In genomic region chr15:96362001-96362758, GRCh38 we compare ENCODE assay signal across 2 cellular contexts.
TF ChIP-seq lines count a peak whose summit lies in the region.

No MANE protein-coding gene starts in this region.

TF ChIP-seq in GM23338, 12 proteins besides CTCF, POLR2A, EP300 and RAD21:
- TF ChIP-seq JUNB (IDR thresholded peaks at IDR 0.05; ENCODE audit: unreplicated experiment) (no peak), EZH2 (IDR thresholded peaks at IDR 0.05; ENCODE audit: low read depth, unreplicated experiment) (peak; percentile 93), NANOG (IDR thresholded peaks at IDR 0.05; ENCODE audit: borderline replicate concordance) (0 out of 2 replicates have a peak, but pooled peaks have one; percentile 74)

TF ChIP-seq in GM12878, 131 proteins besides CTCF, POLR2A, EP300 and RAD21:
- no peak for TF ChIP-seq USF2 (IDR thresholded peaks at IDR 0.05; ENCODE audit: borderline replicate concordance, low read depth, low read length)
- peak; percentile 25; the same call in 1 of the 2 replicates for TF ChIP-seq NR2F1 (conservative IDR thresholded peaks at IDR 0.05)
- TF ChIP-seq, protein P1, sequence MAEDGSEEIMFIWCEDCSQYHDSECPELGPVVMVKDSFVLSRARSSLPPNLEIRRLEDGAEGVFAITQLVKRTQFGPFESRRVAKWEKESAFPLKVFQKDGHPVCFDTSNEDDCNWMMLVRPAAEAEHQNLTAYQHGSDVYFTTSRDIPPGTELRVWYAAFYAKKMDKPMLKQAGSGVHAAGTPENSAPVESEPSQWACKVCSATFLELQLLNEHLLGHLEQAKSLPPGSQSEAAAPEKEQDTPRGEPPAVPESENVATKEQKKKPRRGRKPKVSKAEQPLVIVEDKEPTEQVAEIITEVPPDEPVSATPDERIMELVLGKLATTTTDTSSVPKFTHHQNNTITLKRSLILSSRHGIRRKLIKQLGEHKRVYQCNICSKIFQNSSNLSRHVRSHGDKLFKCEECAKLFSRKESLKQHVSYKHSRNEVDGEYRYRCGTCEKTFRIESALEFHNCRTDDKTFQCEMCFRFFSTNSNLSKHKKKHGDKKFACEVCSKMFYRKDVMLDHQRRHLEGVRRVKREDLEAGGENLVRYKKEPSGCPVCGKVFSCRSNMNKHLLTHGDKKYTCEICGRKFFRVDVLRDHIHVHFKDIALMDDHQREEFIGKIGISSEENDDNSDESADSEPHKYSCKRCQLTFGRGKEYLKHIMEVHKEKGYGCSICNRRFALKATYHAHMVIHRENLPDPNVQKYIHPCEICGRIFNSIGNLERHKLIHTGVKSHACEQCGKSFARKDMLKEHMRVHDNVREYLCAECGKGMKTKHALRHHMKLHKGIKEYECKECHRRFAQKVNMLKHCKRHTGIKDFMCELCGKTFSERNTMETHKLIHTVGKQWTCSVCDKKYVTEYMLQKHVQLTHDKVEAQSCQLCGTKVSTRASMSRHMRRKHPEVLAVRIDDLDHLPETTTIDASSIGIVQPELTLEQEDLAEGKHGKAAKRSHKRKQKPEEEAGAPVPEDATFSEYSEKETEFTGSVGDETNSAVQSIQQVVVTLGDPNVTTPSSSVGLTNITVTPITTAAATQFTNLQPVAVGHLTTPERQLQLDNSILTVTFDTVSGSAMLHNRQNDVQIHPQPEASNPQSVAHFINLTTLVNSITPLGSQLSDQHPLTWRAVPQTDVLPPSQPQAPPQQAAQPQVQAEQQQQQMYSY (CRISPR knock-in tag; IDR thresholded peaks at IDR 0.05): no peak
- no peak for TF ChIP-seq RUNX3 (IDR thresholded peaks at IDR 0.05; ENCODE audit: low read length)
- TF ChIP-seq NFIC (IDR thresholded peaks at IDR 0.05; ENCODE audit: low read depth, low read length): no peak
- no peak for TF ChIP-seq SIN3A (IDR thresholded peaks at IDR 0.05; ENCODE audit: low read depth, low read length)
- TF ChIP-seq, protein P2, sequence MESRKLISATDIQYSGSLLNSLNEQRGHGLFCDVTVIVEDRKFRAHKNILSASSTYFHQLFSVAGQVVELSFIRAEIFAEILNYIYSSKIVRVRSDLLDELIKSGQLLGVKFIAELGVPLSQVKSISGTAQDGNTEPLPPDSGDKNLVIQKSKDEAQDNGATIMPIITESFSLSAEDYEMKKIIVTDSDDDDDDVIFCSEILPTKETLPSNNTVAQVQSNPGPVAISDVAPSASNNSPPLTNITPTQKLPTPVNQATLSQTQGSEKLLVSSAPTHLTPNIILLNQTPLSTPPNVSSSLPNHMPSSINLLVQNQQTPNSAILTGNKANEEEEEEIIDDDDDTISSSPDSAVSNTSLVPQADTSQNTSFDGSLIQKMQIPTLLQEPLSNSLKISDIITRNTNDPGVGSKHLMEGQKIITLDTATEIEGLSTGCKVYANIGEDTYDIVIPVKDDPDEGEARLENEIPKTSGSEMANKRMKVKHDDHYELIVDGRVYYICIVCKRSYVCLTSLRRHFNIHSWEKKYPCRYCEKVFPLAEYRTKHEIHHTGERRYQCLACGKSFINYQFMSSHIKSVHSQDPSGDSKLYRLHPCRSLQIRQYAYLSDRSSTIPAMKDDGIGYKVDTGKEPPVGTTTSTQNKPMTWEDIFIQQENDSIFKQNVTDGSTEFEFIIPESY (IDR thresholded peaks at IDR 0.05): no peak
- TF ChIP-seq ZSCAN29 (IDR thresholded peaks at IDR 0.05): no peak
- TF ChIP-seq, protein P3, sequence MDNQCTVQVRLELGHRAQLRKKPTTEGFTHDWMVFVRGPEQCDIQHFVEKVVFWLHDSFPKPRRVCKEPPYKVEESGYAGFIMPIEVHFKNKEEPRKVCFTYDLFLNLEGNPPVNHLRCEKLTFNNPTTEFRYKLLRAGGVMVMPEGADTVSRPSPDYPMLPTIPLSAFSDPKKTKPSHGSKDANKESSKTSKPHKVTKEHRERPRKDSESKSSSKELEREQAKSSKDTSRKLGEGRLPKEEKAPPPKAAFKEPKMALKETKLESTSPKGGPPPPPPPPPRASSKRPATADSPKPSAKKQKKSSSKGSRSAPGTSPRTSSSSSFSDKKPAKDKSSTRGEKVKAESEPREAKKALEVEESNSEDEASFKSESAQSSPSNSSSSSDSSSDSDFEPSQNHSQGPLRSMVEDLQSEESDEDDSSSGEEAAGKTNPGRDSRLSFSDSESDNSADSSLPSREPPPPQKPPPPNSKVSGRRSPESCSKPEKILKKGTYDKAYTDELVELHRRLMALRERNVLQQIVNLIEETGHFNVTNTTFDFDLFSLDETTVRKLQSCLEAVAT (IDR thresholded peaks at IDR 0.05): peak; percentile 50; the same call in 1 of the 2 replicates
- no peak for TF ChIP-seq JUND (IDR thresholded peaks at IDR 0.05; ENCODE audit: low read depth, low read length)
- TF ChIP-seq, protein P4, sequence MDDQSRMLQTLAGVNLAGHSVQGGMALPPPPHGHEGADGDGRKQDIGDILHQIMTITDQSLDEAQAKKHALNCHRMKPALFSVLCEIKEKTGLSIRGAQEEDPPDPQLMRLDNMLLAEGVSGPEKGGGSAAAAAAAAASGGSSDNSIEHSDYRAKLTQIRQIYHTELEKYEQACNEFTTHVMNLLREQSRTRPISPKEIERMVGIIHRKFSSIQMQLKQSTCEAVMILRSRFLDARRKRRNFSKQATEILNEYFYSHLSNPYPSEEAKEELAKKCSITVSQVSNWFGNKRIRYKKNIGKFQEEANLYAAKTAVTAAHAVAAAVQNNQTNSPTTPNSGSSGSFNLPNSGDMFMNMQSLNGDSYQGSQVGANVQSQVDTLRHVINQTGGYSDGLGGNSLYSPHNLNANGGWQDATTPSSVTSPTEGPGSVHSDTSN (IDR thresholded peaks at IDR 0.05; ENCODE audit: insufficient replicate concordance, low read depth, low read length): no peak
